ENCODE assay signal across 2 cellular contexts in the genomic region with DNA sequence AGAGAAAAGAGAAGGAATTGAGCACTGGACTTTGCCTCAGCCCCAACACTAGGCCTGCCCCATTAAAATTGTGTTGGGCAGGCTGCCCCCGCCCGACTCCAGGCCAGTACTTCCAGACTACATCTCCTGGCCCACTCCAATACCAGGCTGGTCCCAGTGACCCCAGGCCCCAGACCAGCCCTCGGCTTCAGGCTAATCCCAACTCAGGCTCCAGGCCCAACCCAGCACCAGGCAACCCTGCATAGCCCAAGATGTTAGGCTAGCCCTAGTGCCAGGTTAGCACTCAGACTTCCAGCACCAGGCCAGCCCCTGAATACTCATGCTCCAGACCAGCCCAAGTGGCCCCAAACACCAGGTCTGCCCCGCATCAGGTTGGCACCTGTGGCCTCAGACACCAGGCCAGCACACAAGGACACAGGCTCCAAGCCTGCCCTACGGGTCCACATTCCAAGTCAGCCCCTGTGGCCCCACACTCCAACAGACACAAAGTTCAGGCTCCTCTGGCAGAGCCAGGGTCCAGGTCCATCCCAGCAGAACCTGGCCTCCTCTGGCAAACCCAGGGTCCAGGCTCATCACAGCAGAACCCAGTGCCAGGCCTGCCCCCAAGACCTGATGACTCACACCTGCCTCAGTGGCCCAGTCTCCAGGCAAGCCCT.
TF ChIP-seq lines count a peak whose summit lies in the region.

No MANE protein-coding gene starts in this region.

TF ChIP-seq in GM23338, 12 proteins besides CTCF, POLR2A, EP300 and RAD21:
- no peak for TF ChIP-seq EZH2phosphoT487 (IDR thresholded peaks at IDR 0.05; ENCODE audit: unreplicated experiment)
- TF ChIP-seq JUNB (IDR thresholded peaks at IDR 0.05; ENCODE audit: unreplicated experiment), result no peak
- no peak for TF ChIP-seq ZNF114 (CRISPR knock-in tag; IDR thresholded peaks at IDR 0.05)
- TF ChIP-seq STAT1 (IDR thresholded peaks at IDR 0.05; ENCODE audit: unreplicated experiment), result no peak
- TF ChIP-seq, protein P1, sequence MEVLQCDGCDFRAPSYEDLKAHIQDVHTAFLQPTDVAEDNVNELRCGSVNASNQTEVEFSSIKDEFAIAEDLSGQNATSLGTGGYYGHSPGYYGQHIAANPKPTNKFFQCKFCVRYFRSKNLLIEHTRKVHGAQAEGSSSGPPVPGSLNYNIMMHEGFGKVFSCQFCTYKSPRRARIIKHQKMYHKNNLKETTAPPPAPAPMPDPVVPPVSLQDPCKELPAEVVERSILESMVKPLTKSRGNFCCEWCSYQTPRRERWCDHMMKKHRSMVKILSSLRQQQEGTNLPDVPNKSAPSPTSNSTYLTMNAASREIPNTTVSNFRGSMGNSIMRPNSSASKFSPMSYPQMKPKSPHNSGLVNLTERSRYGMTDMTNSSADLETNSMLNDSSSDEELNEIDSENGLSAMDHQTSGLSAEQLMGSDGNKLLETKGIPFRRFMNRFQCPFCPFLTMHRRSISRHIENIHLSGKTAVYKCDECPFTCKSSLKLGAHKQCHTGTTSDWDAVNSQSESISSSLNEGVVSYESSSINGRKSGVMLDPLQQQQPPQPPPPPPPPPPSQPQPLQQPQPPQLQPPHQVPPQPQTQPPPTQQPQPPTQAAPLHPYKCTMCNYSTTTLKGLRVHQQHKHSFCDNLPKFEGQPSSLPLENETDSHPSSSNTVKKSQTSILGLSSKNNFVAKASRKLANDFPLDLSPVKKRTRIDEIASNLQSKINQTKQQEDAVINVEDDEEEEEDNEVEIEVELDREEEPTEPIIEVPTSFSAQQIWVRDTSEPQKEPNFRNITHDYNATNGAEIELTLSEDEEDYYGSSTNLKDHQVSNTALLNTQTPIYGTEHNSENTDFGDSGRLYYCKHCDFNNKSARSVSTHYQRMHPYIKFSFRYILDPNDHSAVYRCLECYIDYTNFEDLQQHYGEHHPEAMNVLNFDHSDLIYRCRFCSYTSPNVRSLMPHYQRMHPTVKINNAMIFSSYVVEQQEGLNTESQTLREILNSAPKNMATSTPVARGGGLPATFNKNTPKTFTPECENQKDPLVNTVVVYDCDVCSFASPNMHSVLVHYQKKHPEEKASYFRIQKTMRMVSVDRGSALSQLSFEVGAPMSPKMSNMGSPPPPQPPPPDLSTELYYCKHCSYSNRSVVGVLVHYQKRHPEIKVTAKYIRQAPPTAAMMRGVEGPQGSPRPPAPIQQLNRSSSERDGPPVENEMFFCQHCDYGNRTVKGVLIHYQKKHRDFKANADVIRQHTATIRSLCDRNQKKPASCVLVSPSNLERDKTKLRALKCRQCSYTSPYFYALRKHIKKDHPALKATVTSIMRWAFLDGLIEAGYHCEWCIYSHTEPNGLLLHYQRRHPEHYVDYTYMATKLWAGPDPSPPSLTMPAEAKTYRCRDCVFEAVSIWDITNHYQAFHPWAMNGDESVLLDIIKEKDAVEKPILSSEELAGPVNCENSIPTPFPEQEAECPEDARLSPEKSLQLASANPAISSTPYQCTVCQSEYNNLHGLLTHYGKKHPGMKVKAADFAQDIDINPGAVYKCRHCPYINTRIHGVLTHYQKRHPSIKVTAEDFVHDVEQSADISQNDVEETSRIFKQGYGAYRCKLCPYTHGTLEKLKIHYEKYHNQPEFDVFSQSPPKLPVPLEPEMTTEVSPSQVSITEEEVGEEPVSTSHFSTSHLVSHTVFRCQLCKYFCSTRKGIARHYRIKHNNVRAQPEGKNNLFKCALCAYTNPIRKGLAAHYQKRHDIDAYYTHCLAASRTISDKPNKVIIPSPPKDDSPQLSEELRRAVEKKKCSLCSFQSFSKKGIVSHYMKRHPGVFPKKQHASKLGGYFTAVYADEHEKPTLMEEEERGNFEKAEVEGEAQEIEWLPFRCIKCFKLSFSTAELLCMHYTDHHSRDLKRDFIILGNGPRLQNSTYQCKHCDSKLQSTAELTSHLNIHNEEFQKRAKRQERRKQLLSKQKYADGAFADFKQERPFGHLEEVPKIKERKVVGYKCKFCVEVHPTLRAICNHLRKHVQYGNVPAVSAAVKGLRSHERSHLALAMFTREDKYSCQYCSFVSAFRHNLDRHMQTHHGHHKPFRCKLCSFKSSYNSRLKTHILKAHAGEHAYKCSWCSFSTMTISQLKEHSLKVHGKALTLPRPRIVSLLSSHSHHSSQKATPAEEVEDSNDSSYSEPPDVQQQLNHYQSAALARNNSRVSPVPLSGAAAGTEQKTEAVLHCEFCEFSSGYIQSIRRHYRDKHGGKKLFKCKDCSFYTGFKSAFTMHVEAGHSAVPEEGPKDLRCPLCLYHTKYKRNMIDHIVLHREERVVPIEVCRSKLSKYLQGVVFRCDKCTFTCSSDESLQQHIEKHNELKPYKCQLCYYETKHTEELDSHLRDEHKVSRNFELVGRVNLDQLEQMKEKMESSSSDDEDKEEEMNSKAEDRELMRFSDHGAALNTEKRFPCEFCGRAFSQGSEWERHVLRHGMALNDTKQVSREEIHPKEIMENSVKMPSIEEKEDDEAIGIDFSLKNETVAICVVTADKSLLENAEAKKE (CRISPR knock-in tag; IDR thresholded peaks at IDR 0.05), result no peak

TF ChIP-seq in K562, 482 proteins besides CTCF, POLR2A, EP300 and RAD21:
- 0 out of 2 replicates have a peak, but pooled peaks have one; percentile 37 for TF ChIP-seq POLR2G (IDR thresholded peaks at IDR 0.05; ENCODE audit: low read depth, low read length)
- TF ChIP-seq MEF2A (IDR thresholded peaks at IDR 0.05; ENCODE audit: control insufficient read depth, low read depth, low read length), result no peak
- no peak for TF ChIP-seq SRSF7 (optimal IDR thresholded peaks at IDR 0.05; ENCODE audit: low read depth, low read length)
- no peak for TF ChIP-seq ZNF583 (CRISPR knock-in tag; IDR thresholded peaks at IDR 0.05)
- no peak for TF ChIP-seq TGIF2 (CRISPR knock-in tag; IDR thresholded peaks at IDR 0.05)
- no peak for TF ChIP-seq CBX8 (IDR thresholded peaks at IDR 0.05; ENCODE audit: borderline replicate concordance, extremely low read depth, low read depth, low read length, poor library complexity, severe bottlenecking)
TF ChIP-seq in K562: peak in this region for 1.
